In genomic region chr13:44622701-44623100, GRCh38 we compare ENCODE assay signal across 29 cellular contexts.
"Had no signal": no experiment of that assay in that cellular context is flagged by ENCODE, and none has a peak within 500 bp of the region (broad histone marks: within the 10 kb centered on the region; RNA-seq: fewer than 3 reads in every experiment).

No MANE protein-coding gene starts in this region.

- H3K4me2 ChIP-seq: smooth muscle cell had no signal

- H3K27ac Mint-ChIP-seq: activated B cell treated with CpG ODN at 0.5 μM for 24 hours; activated CD4-positive, alpha-beta T cell treated with anti-CD3 and anti-CD28 coated beads for 36 hours; activated naive CD8-positive, alpha-beta T cell treated with anti-CD3 and anti-CD28 coated beads for 36 hours; activated T-cell treated with anti-CD3 and anti-CD28 coated beads, Interleukin-2, amount 50 U/mL, for 24 hours; naive thymus-derived CD8-positive, alpha-beta T cell; stimulated activated naive B cell treated with anti-CD40 and anti-IgM and Interleukin-4, amounts not matched to agents 10 μg/mL and 1 μg/mL and 100 μg/mL, for 72 hours; T-helper 1 cell treated with Interleukin-12 subunit alpha and Interleukin-12 subunit beta and Interleukin-4 antibody, amounts not matched to agents 30 μg/mL and 1 μg/mL, for 36 hours had no signal

- H3K9me3 ChIP-seq: left lung, sigmoid colon, testis, vagina had no signal

- H3K27me3 ChIP-seq: cardiac muscle cell, left lung, sigmoid colon, testis, vagina had no signal

- H3K4me1 Mint-ChIP-seq: activated B cell treated with CpG ODN at 0.5 μM for 24 hours; activated CD4-positive, alpha-beta T cell treated with anti-CD3 and anti-CD28 coated beads for 36 hours; activated naive CD8-positive, alpha-beta T cell treated with anti-CD3 and anti-CD28 coated beads for 36 hours; naive thymus-derived CD8-positive, alpha-beta T cell; stimulated activated naive B cell treated with anti-CD40 and anti-IgM and Interleukin-4, amounts not matched to agents 10 μg/mL and 1 μg/mL and 100 μg/mL, for 72 hours had no signal

- H3K4me1 ChIP-seq: left lung, sigmoid colon, testis, vagina had no signal

- H3K36me3 ChIP-seq: cardiac muscle cell, left lung, sigmoid colon, vagina had no signal

- ATAC-seq: activated CD4-positive, alpha-beta T cell treated with anti-CD3 and anti-CD28 coated beads for 36 hours; left lung; naive thymus-derived CD8-positive, alpha-beta T cell; stimulated activated naive B cell treated with anti-CD40 and anti-IgM and Interleukin-4, amounts not matched to agents 10 μg/mL and 1 μg/mL and 100 μg/mL, for 72 hours had no signal

- H3K36me3 Mint-ChIP-seq: activated naive CD8-positive, alpha-beta T cell treated with anti-CD3 and anti-CD28 coated beads for 36 hours; stimulated activated naive B cell treated with anti-CD40 and anti-IgM and Interleukin-4, amounts not matched to agents 10 μg/mL and 1 μg/mL and 100 μg/mL, for 72 hours had no signal

- H3K4me3 Mint-ChIP-seq: activated B cell treated with CpG ODN at 0.5 μM for 24 hours; activated CD4-positive, alpha-beta T cell treated with anti-CD3 and anti-CD28 coated beads for 36 hours; activated naive CD8-positive, alpha-beta T cell treated with anti-CD3 and anti-CD28 coated beads for 36 hours; activated T-cell treated with anti-CD3 and anti-CD28 coated beads, Interleukin-2, amount 50 U/mL, for 24 hours; naive thymus-derived CD8-positive, alpha-beta T cell; stimulated activated naive B cell treated with anti-CD40 and anti-IgM and Interleukin-4, amounts not matched to agents 10 μg/mL and 1 μg/mL and 100 μg/mL, for 72 hours; T-helper 1 cell treated with Interleukin-12 subunit alpha and Interleukin-12 subunit beta and Interleukin-4 antibody, amounts not matched to agents 30 μg/mL and 1 μg/mL, for 36 hours had no signal

- FAIRE-seq: endometrium, frontal cortex had no signal

- DNase-seq: activated B cell treated with CpG ODN at 0.5 μM for 24 hours; activated CD4-positive, alpha-beta T cell treated with anti-CD3 and anti-CD28 coated beads for 36 hours; activated CD4-positive, alpha-beta T cell treated with anti-CD3 and anti-CD28 coated beads, Interleukin-2, amount 50 U/mL, for 4 hours; activated CD8-positive, alpha-beta memory T cell treated with anti-CD3 and anti-CD28 coated beads for 24 hours; activated CD8-positive, alpha-beta memory T cell treated with anti-CD3 and anti-CD28 coated beads, Interleukin-2, amount 50 U/mL, for 4 hours; activated naive CD4-positive, alpha-beta T cell treated with Interleukin-2 at 50 U/mL for 16 hours; activated naive CD8-positive, alpha-beta T cell treated with anti-CD3 and anti-CD28 coated beads for 36 hours; activated T-cell treated with anti-CD3 and anti-CD28 coated beads, Interleukin-2, amount 50 U/mL, for 24 hours; amniotic stem cell; effector CD4-positive, alpha-beta T cell; erythroblast; hippocampal formation; kidney glomerular epithelial cell; left lung; naive thymus-derived CD8-positive, alpha-beta T cell; nucleus accumbens; posterior cingulate gyrus; sigmoid colon; stimulated activated CD4-positive, alpha-beta T cell treated with anti-CD3 and anti-CD28 coated beads, Interleukin-15, amount 100 ng/mL, for 24 hours; stimulated activated naive B cell treated with anti-CD40 and anti-IgM and Interleukin-4, amounts not matched to agents 10 μg/mL and 1 μg/mL and 100 μg/mL, for 72 hours; T1000; testis had no signal

- H3K9me3 Mint-ChIP-seq: activated B cell treated with CpG ODN at 0.5 μM for 24 hours; activated naive CD8-positive, alpha-beta T cell treated with anti-CD3 and anti-CD28 coated beads for 36 hours; activated T-cell treated with anti-CD3 and anti-CD28 coated beads, Interleukin-2, amount 50 U/mL, for 24 hours; naive thymus-derived CD8-positive, alpha-beta T cell; stimulated activated naive B cell treated with anti-CD40 and anti-IgM and Interleukin-4, amounts not matched to agents 10 μg/mL and 1 μg/mL and 100 μg/mL, for 72 hours; T-helper 1 cell treated with Interleukin-12 subunit alpha and Interleukin-12 subunit beta and Interleukin-4 antibody, amounts not matched to agents 30 μg/mL and 1 μg/mL, for 36 hours had no signal

- H3K4me3 ChIP-seq: cardiac muscle cell, left lung, lung, sigmoid colon, smooth muscle cell, testis, vagina had no signal

- H3K27ac ChIP-seq: cardiac muscle cell, left lung, sigmoid colon, testis, vagina had no signal
